1 cellular context compared by ENCODE assay signal in the genomic region with DNA sequence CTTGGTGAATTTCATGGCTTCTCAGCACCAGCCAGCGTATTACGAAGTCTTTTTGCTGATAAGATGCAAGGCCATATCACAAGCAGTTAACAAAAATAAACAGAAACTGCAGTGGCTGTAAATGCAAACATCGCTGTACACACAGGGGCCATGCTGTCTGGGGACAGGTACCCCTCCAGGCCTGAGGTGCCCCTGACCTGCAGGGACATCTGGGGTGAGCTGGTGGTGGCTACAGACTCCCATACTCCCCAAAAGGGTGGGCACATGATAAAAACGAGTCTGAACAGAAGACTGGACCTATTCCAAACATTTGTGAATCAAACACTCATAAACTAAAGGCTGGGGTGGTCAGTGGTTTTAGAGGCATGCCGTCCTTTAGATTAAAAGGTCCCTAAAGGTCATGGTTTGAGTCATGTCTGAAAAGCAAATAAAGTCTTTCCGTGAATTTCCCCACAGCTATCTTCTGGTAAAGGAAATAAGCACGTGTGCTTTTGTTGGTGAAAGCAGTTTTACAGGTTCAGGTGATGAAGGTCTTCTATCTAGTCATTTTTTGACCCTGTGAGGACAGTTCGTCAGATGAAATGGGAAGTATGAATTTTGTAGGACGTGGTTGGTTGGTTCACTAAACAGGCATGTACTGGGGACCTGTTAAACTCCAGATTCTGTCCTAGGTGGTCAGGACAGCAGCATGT.
A peak's percentile ranks its signal among the peaks of the same experiment; 100 is the strongest.
TF ChIP-seq lines count a peak whose summit lies in the region.

No MANE protein-coding gene starts in this region.

TF ChIP-seq in GM12878, 131 proteins besides CTCF, POLR2A, EP300 and RAD21 (continued from another document and continues in another):
- TF ChIP-seq, protein P1, sequence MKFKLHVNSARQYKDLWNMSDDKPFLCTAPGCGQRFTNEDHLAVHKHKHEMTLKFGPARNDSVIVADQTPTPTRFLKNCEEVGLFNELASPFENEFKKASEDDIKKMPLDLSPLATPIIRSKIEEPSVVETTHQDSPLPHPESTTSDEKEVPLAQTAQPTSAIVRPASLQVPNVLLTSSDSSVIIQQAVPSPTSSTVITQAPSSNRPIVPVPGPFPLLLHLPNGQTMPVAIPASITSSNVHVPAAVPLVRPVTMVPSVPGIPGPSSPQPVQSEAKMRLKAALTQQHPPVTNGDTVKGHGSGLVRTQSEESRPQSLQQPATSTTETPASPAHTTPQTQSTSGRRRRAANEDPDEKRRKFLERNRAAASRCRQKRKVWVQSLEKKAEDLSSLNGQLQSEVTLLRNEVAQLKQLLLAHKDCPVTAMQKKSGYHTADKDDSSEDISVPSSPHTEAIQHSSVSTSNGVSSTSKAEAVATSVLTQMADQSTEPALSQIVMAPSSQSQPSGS (IDR thresholded peaks at IDR 0.05; ENCODE audit: low read length) = 0 out of 2 replicates have a peak, but pooled peaks have one; percentile 48
- TF ChIP-seq, protein P2, sequence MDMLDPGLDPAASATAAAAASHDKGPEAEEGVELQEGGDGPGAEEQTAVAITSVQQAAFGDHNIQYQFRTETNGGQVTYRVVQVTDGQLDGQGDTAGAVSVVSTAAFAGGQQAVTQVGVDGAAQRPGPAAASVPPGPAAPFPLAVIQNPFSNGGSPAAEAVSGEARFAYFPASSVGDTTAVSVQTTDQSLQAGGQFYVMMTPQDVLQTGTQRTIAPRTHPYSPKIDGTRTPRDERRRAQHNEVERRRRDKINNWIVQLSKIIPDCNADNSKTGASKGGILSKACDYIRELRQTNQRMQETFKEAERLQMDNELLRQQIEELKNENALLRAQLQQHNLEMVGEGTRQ (IDR thresholded peaks at IDR 0.05; ENCODE audit: borderline replicate concordance, low read depth, low read length) = no peak
- TF ChIP-seq SMAD1 (IDR thresholded peaks at IDR 0.05; ENCODE audit: low read depth, partially characterized antibody) (no peak), FOXK2 (IDR thresholded peaks at IDR 0.05) (no peak), BCL11A (IDR thresholded peaks at IDR 0.05; ENCODE audit: low read depth, low read length) (no peak), PAX8 (IDR thresholded peaks at IDR 0.05) (no peak), SIN3A (IDR thresholded peaks at IDR 0.05; ENCODE audit: low read depth, low read length) (no peak), NR2C2 (IDR thresholded peaks at IDR 0.05; ENCODE audit: borderline replicate concordance, control insufficient read depth, insufficient read length, low read depth) (no peak), PAX5 (IDR thresholded peaks at IDR 0.05; ENCODE audit: borderline replicate concordance, low read depth, low read length) (no peak), HDAC2 (IDR thresholded peaks at IDR 0.05) (no peak), ASH2L (IDR thresholded peaks at IDR 0.05; ENCODE audit: borderline replicate concordance, low read depth) (no peak), NRF1 (conservative IDR thresholded peaks at IDR 0.05; ENCODE audit: low read depth, low read length) (no peak), JUNB (IDR thresholded peaks at IDR 0.05) (peak; percentile 68), RCOR1 (conservative IDR thresholded peaks at IDR 0.05; ENCODE audit: low read depth, low read length) (no peak), RFX5 (IDR thresholded peaks at IDR 0.05; ENCODE audit: low read depth, low read length) (no peak), SUPT20H (IDR thresholded peaks at IDR 0.05; ENCODE audit: borderline replicate concordance, control insufficient read depth, low read depth, low read length) (no peak), HDGF (IDR thresholded peaks at IDR 0.05) (no peak), STAT1 (conservative IDR thresholded peaks at IDR 0.05) (no peak), NBN (IDR thresholded peaks at IDR 0.05) (no peak), PML (IDR thresholded peaks at IDR 0.05; ENCODE audit: low read length) (no peak), ZSCAN29 (IDR thresholded peaks at IDR 0.05) (no peak), CHD2 (IDR thresholded peaks at IDR 0.05; ENCODE audit: borderline replicate concordance, low read depth, low read length) (no peak), GABPA (IDR thresholded peaks at IDR 0.05; ENCODE audit: low read depth) (no peak), IRF4 (IDR thresholded peaks at IDR 0.05; ENCODE audit: low read depth, low read length) (no peak), RELA (IDR thresholded peaks at IDR 0.05; ENCODE audit: borderline replicate concordance, partially characterized antibody) (no peak), ZNF217 (IDR thresholded peaks at IDR 0.05) (no peak), TAF1 (IDR thresholded peaks at IDR 0.05; ENCODE audit: borderline replicate concordance, low read depth, low read length) (no peak), GATAD2B (conservative IDR thresholded peaks at IDR 0.05; ENCODE audit: low read depth) (no peak), RAD51 (IDR thresholded peaks at IDR 0.05) (peak; percentile 35; the same call in 1 of the 2 replicates), SMC3 (IDR thresholded peaks at IDR 0.05; ENCODE audit: borderline replicate concordance, low read length) (no peak), RUNX3 (IDR thresholded peaks at IDR 0.05; ENCODE audit: low read length) (peak; percentile 80), ZZZ3 (IDR thresholded peaks at IDR 0.05; ENCODE audit: control insufficient read depth, insufficient read length, low read depth) (no peak), SUZ12 (IDR thresholded peaks at IDR 0.05; ENCODE audit: unreplicated experiment) (no peak), ATF7 (IDR thresholded peaks at IDR 0.05; ENCODE audit: low read depth) (no peak), ZNF622 (IDR thresholded peaks at IDR 0.05) (no peak), KLF5 (IDR thresholded peaks at IDR 0.05; ENCODE audit: partially characterized antibody) (no peak)
- TF ChIP-seq, protein P3, sequence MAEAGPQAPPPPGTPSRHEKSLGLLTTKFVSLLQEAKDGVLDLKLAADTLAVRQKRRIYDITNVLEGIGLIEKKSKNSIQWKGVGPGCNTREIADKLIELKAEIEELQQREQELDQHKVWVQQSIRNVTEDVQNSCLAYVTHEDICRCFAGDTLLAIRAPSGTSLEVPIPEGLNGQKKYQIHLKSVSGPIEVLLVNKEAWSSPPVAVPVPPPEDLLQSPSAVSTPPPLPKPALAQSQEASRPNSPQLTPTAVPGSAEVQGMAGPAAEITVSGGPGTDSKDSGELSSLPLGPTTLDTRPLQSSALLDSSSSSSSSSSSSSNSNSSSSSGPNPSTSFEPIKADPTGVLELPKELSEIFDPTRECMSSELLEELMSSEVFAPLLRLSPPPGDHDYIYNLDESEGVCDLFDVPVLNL (IDR thresholded peaks at IDR 0.05; ENCODE audit: low read depth, low read length) = no peak
- TF ChIP-seq, protein P4, sequence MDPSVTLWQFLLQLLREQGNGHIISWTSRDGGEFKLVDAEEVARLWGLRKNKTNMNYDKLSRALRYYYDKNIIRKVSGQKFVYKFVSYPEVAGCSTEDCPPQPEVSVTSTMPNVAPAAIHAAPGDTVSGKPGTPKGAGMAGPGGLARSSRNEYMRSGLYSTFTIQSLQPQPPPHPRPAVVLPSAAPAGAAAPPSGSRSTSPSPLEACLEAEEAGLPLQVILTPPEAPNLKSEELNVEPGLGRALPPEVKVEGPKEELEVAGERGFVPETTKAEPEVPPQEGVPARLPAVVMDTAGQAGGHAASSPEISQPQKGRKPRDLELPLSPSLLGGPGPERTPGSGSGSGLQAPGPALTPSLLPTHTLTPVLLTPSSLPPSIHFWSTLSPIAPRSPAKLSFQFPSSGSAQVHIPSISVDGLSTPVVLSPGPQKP (IDR thresholded peaks at IDR 0.05; ENCODE audit: low read depth, low read length) = no peak
- TF ChIP-seq, protein P5, sequence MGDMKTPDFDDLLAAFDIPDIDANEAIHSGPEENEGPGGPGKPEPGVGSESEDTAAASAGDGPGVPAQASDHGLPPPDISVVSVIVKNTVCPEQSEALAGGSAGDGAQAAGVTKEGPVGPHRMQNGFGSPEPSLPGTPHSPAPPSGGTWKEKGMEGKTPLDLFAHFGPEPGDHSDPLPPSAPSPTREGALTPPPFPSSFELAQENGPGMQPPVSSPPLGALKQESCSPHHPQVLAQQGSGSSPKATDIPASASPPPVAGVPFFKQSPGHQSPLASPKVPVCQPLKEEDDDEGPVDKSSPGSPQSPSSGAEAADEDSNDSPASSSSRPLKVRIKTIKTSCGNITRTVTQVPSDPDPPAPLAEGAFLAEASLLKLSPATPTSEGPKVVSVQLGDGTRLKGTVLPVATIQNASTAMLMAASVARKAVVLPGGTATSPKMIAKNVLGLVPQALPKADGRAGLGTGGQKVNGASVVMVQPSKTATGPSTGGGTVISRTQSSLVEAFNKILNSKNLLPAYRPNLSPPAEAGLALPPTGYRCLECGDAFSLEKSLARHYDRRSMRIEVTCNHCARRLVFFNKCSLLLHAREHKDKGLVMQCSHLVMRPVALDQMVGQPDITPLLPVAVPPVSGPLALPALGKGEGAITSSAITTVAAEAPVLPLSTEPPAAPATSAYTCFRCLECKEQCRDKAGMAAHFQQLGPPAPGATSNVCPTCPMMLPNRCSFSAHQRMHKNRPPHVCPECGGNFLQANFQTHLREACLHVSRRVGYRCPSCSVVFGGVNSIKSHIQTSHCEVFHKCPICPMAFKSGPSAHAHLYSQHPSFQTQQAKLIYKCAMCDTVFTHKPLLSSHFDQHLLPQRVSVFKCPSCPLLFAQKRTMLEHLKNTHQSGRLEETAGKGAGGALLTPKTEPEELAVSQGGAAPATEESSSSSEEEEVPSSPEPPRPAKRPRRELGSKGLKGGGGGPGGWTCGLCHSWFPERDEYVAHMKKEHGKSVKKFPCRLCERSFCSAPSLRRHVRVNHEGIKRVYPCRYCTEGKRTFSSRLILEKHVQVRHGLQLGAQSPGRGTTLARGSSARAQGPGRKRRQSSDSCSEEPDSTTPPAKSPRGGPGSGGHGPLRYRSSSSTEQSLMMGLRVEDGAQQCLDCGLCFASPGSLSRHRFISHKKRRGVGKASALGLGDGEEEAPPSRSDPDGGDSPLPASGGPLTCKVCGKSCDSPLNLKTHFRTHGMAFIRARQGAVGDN (IDR thresholded peaks at IDR 0.05) = no peak
- TF ChIP-seq, protein P6, sequence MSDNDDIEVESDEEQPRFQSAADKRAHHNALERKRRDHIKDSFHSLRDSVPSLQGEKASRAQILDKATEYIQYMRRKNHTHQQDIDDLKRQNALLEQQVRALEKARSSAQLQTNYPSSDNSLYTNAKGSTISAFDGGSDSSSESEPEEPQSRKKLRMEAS (IDR thresholded peaks at IDR 0.05; ENCODE audit: low read depth, low read length) = no peak
- TF ChIP-seq, protein P7, sequence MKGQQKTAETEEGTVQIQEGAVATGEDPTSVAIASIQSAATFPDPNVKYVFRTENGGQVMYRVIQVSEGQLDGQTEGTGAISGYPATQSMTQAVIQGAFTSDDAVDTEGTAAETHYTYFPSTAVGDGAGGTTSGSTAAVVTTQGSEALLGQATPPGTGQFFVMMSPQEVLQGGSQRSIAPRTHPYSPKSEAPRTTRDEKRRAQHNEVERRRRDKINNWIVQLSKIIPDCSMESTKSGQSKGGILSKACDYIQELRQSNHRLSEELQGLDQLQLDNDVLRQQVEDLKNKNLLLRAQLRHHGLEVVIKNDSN (IDR thresholded peaks at IDR 0.05; ENCODE audit: borderline replicate concordance, extremely low read length, insufficient read depth, low read depth, low read length) = no peak
- TF ChIP-seq, protein P8, sequence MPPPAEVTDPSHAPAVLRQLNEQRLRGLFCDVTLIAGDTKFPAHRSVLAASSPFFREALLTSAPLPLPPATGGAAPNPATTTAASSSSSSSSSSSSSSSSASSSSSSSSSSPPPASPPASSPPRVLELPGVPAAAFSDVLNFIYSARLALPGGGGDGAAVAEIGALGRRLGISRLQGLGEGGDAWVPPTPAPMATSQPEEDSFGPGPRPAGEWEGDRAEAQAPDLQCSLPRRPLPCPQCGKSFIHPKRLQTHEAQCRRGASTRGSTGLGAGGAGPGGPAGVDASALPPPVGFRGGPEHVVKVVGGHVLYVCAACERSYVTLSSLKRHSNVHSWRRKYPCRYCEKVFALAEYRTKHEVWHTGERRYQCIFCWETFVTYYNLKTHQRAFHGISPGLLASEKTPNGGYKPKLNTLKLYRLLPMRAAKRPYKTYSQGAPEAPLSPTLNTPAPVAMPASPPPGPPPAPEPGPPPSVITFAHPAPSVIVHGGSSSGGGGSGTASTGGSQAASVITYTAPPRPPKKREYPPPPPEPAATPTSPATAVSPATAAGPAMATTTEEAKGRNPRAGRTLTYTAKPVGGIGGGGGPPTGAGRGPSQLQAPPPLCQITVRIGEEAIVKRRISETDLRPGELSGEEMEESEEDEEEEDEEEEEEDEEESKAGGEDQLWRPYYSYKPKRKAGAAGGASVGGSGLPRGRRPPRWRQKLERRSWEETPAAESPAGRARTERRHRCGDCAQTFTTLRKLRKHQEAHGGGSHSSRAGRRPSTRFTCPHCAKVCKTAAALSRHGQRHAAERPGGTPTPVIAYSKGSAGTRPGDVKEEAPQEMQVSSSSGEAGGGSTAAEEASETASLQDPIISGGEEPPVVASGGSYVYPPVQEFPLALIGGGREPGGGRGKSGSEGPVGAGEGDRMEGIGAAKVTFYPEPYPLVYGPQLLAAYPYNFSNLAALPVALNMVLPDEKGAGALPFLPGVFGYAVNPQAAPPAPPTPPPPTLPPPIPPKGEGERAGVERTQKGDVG (CRISPR knock-in tag; IDR thresholded peaks at IDR 0.05) = no peak
- TF ChIP-seq, protein P9, sequence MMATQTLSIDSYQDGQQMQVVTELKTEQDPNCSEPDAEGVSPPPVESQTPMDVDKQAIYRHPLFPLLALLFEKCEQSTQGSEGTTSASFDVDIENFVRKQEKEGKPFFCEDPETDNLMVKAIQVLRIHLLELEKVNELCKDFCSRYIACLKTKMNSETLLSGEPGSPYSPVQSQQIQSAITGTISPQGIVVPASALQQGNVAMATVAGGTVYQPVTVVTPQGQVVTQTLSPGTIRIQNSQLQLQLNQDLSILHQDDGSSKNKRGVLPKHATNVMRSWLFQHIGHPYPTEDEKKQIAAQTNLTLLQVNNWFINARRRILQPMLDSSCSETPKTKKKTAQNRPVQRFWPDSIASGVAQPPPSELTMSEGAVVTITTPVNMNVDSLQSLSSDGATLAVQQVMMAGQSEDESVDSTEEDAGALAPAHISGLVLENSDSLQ (IDR thresholded peaks at IDR 0.05) = peak; percentile 38
- TF ChIP-seq, protein P10, sequence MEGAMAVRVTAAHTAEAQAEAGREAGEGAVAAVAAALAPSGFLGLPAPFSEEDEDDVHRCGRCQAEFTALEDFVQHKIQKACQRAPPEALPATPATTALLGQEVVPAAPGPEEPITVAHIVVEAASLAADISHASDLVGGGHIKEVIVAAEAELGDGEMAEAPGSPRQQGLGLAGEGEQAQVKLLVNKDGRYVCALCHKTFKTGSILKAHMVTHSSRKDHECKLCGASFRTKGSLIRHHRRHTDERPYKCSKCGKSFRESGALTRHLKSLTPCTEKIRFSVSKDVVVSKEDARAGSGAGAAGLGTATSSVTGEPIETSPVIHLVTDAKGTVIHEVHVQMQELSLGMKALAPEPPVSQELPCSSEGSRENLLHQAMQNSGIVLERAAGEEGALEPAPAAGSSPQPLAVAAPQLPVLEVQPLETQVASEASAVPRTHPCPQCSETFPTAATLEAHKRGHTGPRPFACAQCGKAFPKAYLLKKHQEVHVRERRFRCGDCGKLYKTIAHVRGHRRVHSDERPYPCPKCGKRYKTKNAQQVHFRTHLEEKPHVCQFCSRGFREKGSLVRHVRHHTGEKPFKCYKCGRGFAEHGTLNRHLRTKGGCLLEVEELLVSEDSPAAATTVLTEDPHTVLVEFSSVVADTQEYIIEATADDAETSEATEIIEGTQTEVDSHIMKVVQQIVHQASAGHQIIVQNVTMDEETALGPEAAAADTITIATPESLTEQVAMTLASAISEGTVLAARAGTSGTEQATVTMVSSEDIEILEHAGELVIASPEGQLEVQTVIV (IDR thresholded peaks at IDR 0.05; ENCODE audit: borderline replicate concordance, partially characterized antibody) = no peak
